In genomic region chr5:56414056-56414455, GRCh38 we compare ENCODE assay signal across 18 cellular contexts.
DNase-seq lines count a peak whose midpoint lies in the region; ATAC-seq and TF ChIP-seq lines count a peak whose summit lies in the region.
"Had no signal": no experiment of that assay in that cellular context is flagged by ENCODE, and none has a peak within 500 bp of the region (broad histone marks: within the 10 kb centered on the region; RNA-seq: fewer than 3 reads in every experiment).

No MANE protein-coding gene starts in this region.

- peak overlapping the region; percentile 68 for H3K4me3 ChIP-seq in SK-N-MC
- H3K4me3 ChIP-seq in transverse colon = no peak overlapping the region
- H3K4me3 ChIP-seq: dorsolateral prefrontal cortex had no signal

- H3K9me3 ChIP-seq in SK-N-MC (ENCODE audit: low read depth, low read length) = no peaks in the 10 kb centered on the region
- H3K9me3 ChIP-seq in transverse colon = no peaks in the 10 kb centered on the region

- intact Hi-C loops in Right ventricle myocardium superior (cut with DNase I) (no loop called here), cardiac septum (cut with DNase I) (no loop called here), left ventricle myocardium superior (cut with micrococcal nuclease) (no loop called here), transverse colon (cut with DNase I; ENCODE audit: low total_unique reads) (no loop called here)

- in situ Hi-C loops in transverse colon (cut with MboI; ENCODE audit: low pct_ligation_motif_present in 1 of 4, low pct_unique_long_range_greater_than_20kb in 1 of 4, low sequenced_read_pairs in 3 of 4) = no loop called here

- H3K27ac ChIP-seq in SK-N-MC = peak overlapping the region; percentile 86
- peak overlapping the region; percentile 49 to 64 (median 58) for H3K27ac ChIP-seq in transverse colon
- H3K27ac ChIP-seq: foreskin keratinocyte had no signal

- H3K9ac ChIP-seq in SK-N-MC (ENCODE audit: insufficient read length) = no peak overlapping the region

- peak; percentile 50 for ATAC-seq in Right ventricle myocardium superior (ENCODE audit: poor library complexity)
- peak; percentile 49 for ATAC-seq in left ventricle myocardium superior
- no peak for ATAC-seq in HG03469 (IDR thresholded peaks at IDR 0.05; ENCODE audit: unreplicated experiment)
- ATAC-seq: activated CD8-positive, alpha-beta memory T cell treated with anti-CD3 and anti-CD28 coated beads, Interleukin-2, amount 10 ng/mL, durations not matched to agents 7 days and 5 days; activated naive CD8-positive, alpha-beta T cell treated with anti-CD3 and anti-CD28 coated beads, Interleukin-2, amount 50 U/mL, for 24 hours; foreskin keratinocyte had no signal

- H3K27me3 ChIP-seq in transverse colon = no peaks in the 10 kb centered on the region
- H3K27me3 ChIP-seq: dorsolateral prefrontal cortex, foreskin keratinocyte had no signal

- no peak for TF ChIP-seq POLR2A in transverse colon (IDR thresholded peaks at IDR 0.05)

- 67 to 69% methylated on average over 3 of the region's 3 CpGs for WGBS in transverse colon (ENCODE audit: low coverage in 1 of 2), 2 donors

- no peak for DNase-seq in Right ventricle myocardium superior
- no peak for DNase-seq in cardiac septum (ENCODE audit: low spot score)
- DNase-seq in SK-N-MC (ENCODE audit: low read depth, low spot score) = peak; percentile 93
- no peak for DNase-seq in left ventricle myocardium superior
- no peak for DNase-seq in transverse colon
- DNase-seq in NCI-H526 (lab: John Stamatoyannopoulos, UW) = no peak
- no peak for DNase-seq in activated T-cell treated with anti-CD3 and anti-CD28 coated beads, Interleukin-2, amount 50 U/mL, for 48 hours
- DNase-seq: 8988T; activated CD8-positive, alpha-beta memory T cell treated with anti-CD3 and anti-CD28 coated beads, Interleukin-2, amount 10 ng/mL, durations not matched to agents 7 days and 5 days; activated naive CD8-positive, alpha-beta T cell treated with anti-CD3 and anti-CD28 coated beads, Interleukin-2, amount 50 U/mL, for 24 hours; DMS 273 treated with DMSO at 0.1 percent for 48 hours; dorsolateral prefrontal cortex; foreskin keratinocyte; HFFc6; kidney; NCI-H2029; T-helper 9 cell had no signal

- no peak for TF ChIP-seq CTCF in transverse colon (IDR thresholded peaks at IDR 0.05)

- H3K4me1 ChIP-seq in transverse colon = peaks cover 0 to 3% (median 0%) of the 10 kb centered on the region in 4 donors

- TF ChIP-seq EP300 in transverse colon (IDR thresholded peaks at IDR 0.05; ENCODE audit: low read depth) = no peak

- no peaks in the 10 kb centered on the region for H3K36me3 ChIP-seq in SK-N-MC (ENCODE audit: insufficient read depth, low read length)
- no peaks in the 10 kb centered on the region for H3K36me3 ChIP-seq in transverse colon
